17 cellular contexts compared by ENCODE assay signal in genomic region chr6:34595332-34596090, GRCh38. TPM values are rescaled to one million over a fixed set of nuclear protein-coding genes. Genes with fewer than 3 reads are reported as not detected.
DNase-seq lines count a peak whose midpoint lies in the region; ATAC-seq and TF ChIP-seq lines count a peak whose summit lies in the region.
"Had no signal": no experiment of that assay in that cellular context is flagged by ENCODE, and none has a peak within 500 bp of the region (broad histone marks: within the 10 kb centered on the region; RNA-seq: fewer than 3 reads in every experiment).

No MANE protein-coding gene starts in this region.

- TF ChIP-seq POLR2A in stomach (IDR thresholded peaks at IDR 0.05), result no peak

- H3K36me3 ChIP-seq in HEK293 (ENCODE audit: control insufficient read depth in 2 of 2, insufficient read depth in 1 of 2, low read length in 2 of 2) (no peaks in the 10 kb centered on the region), stomach (no peaks in the 10 kb centered on the region)
- H3K36me3 ChIP-seq: thoracic aorta had no signal

- H3K4me1 ChIP-seq in HEK293 (ENCODE audit: control insufficient read depth, insufficient read depth, low read length), result no peaks in the 10 kb centered on the region
- peaks cover 22 to 79% (median 53%) of the 10 kb centered on the region in 4 donors for H3K4me1 ChIP-seq in stomach

- H3K4me3 ChIP-seq in HEK293 (ENCODE audit: low read depth, low read length), result no peak overlapping the region
- H3K4me3 ChIP-seq in fibroblast of the aortic adventitia (ENCODE audit: low read depth, low read length), result no peak overlapping the region
- H3K4me3 ChIP-seq in stomach, result no peak overlapping the region
- H3K4me3 ChIP-seq: thoracic aorta had no signal

- CTCF ChIA-PET in HEK293 (lab: Yijun Ruan, JAX), result interaction anchor here (2.3 to 5.7 kb wide), 2 partner anchors 14 to 136 kb away, joined by 8 to 55 read pairs; no protein-coding TSS in a partner anchor

- TF ChIP-seq CTCF in HEK293 (tag by site-specific recombination; IDR thresholded peaks at IDR 0.05) (no peak), VCaP (conservative IDR thresholded peaks at IDR 0.05) (no peak), fibroblast of the aortic adventitia (IDR thresholded peaks at IDR 0.05; ENCODE audit: insufficient read depth, low read length) (no peak), stomach (IDR thresholded peaks at IDR 0.05) (no peak)

- H3K9me3 ChIP-seq in HEK293 (ENCODE audit: control insufficient read depth, insufficient read depth, low read depth, low read length), result no peaks in the 10 kb centered on the region
- H3K9me3 ChIP-seq in stomach, result no peaks in the 10 kb centered on the region
- H3K9me3 ChIP-seq: thoracic aorta had no signal

- DNase-seq in fibroblast of the aortic adventitia (ENCODE audit: low read depth) (peak; percentile 64), stomach (no peak), kidney glomerular epithelial cell (lab: John Stamatoyannopoulos, UW) (no peak)
- DNase-seq: activated CD4-positive, alpha-beta T cell treated with anti-CD3 and anti-CD28 coated beads for 1 hour; activated naive CD4-positive, alpha-beta T cell treated with anti-CD3 and anti-CD28 coated beads, Interleukin-2, amount 50 U/mL, for 16 hours; central memory CD4-positive, alpha-beta T cell; Karpas-422; left ventricle myocardium superior; NCI-H146; NCI-H524; T-cell had no signal

- intact Hi-C loops in stomach (cut with DNase I; ENCODE audit: low total_unique reads), result no loop called here

- no peaks in the 10 kb centered on the region for H3K27me3 ChIP-seq in stomach

- POLR2A ChIA-PET in HEK293 (lab: Yijun Ruan, JAX), result interaction anchor here (0.7 kb wide), 1 partner anchor 210 kb away, joined by 3 read pairs; no protein-coding TSS in a partner anchor

- ATAC-seq in GM21526 (IDR thresholded peaks at IDR 0.05; ENCODE audit: low FRiP score, unreplicated experiment), result no peak
- no peak for ATAC-seq in HG03378 (IDR thresholded peaks at IDR 0.05; ENCODE audit: unreplicated experiment)
- ATAC-seq: left ventricle myocardium superior, Panc1, T-cell had no signal

- WGBS in stomach, 5 donors, result 38 to 56% (median 49%) methylated on average over 5 of the region's 5 CpGs

- TF ChIP-seq EP300 in stomach (IDR thresholded peaks at IDR 0.05), result no peak

- H3K27ac ChIP-seq in HEK293 (ENCODE audit: extremely low read depth, low read depth, low read length) (no peak overlapping the region), VCaP (peak overlapping the region; percentile 98), stomach (peak overlapping the region in 3 of 5 donors; percentile 11 to 36 (median 14))
- H3K27ac ChIP-seq: thoracic aorta had no signal

TF ChIP-seq in HEK293, 187 proteins besides CTCF, POLR2A, EP300 and RAD21:
- TF ChIP-seq ZNF677 (tag by site-specific recombination; IDR thresholded peaks at IDR 0.05), result no peak
- TF ChIP-seq SP2 (tag by site-specific recombination; IDR thresholded peaks at IDR 0.05), result no peak
- 0 out of 2 replicates have a peak, but pooled peaks have one; percentile 21 for TF ChIP-seq ZNF513 (tag by site-specific recombination; IDR thresholded peaks at IDR 0.05)
- no peak for TF ChIP-seq REPIN1 (tag by site-specific recombination; IDR thresholded peaks at IDR 0.05; ENCODE audit: low read depth)

RNA-seq across cellular contexts. Expression of gene SPDEF, which starts 39.4 kb away (rescaled TPM):
- not detected in 2 replicates for total RNA-seq in fibroblast of the aortic adventitia (ENCODE audit: low replicate concordance)
- total RNA-seq in stomach, result 100 to 1,000 TPM in 1 of 5 donors, 10 to 100 TPM in 1, 1 to 10 TPM in 3; 2.2 to 129 (median 9.9) TPM
- 10 to 100 TPM; 34.8 to 59.3 (median 36.7) TPM for polyA plus RNA-seq in stomach
- total RNA-seq: left ventricle myocardium superior, thoracic aorta had no signal
